In genomic region chr15:35477853-35478252, GRCh38 we compare ENCODE assay signal across 28 cellular contexts.
DNase-seq lines count a peak whose midpoint lies in the region; ATAC-seq, FAIRE-seq and TF ChIP-seq lines count a peak whose summit lies in the region.
"Had no signal": no experiment of that assay in that cellular context is flagged by ENCODE, and none has a peak within 500 bp of the region (broad histone marks: within the 10 kb centered on the region; RNA-seq: fewer than 3 reads in every experiment).

No MANE protein-coding gene starts in this region.

- peak; percentile 52 for ATAC-seq in SK-N-SH treated with all-trans-retinoic acid at 6 μM for 48 hours
- ATAC-seq: A549, GM12878, PC-3, Right ventricle myocardium inferior had no signal

- no peaks in the 10 kb centered on the region for H4K20me1 ChIP-seq in endothelial cell of umbilical vein (replicated peaks; ENCODE audit: control insufficient read depth, extremely low read depth, insufficient read depth, low read length)

- no peaks in the 10 kb centered on the region for H3K36me3 ChIP-seq in endothelial cell of umbilical vein (ENCODE audit: control insufficient read depth in 2 of 2, extremely low read depth in 1 of 2, insufficient read depth in 2 of 2, low read length in 2 of 2)
- H3K36me3 ChIP-seq: SJSA1 had no signal

- H3K4me3 Mint-ChIP-seq in type B pancreatic cell = peak overlapping the region; percentile 61
- no peak overlapping the region for H3K4me3 Mint-ChIP-seq in glutamatergic neuron (ENCODE audit: unreplicated experiment)
- H3K4me3 Mint-ChIP-seq: CD4-positive, alpha-beta memory T cell; IgD-negative memory B cell had no signal

- no peaks in the 10 kb centered on the region for H3K9me1 ChIP-seq in endothelial cell of umbilical vein (replicated peaks; ENCODE audit: control insufficient read depth, extremely low read depth, insufficient read depth, low read length)

- no peak for TF ChIP-seq POLR2A in endothelial cell of umbilical vein (IDR thresholded peaks at IDR 0.05; ENCODE audit: low read depth, low read length)

- H3K27me3 Mint-ChIP-seq in type B pancreatic cell = no peaks in the 10 kb centered on the region
- peaks cover 1% of the 10 kb centered on the region for H3K27me3 Mint-ChIP-seq in glutamatergic neuron (ENCODE audit: unreplicated experiment)
- H3K27me3 Mint-ChIP-seq: CD4-positive, alpha-beta memory T cell; IgD-negative memory B cell had no signal

- H3K9me3 Mint-ChIP-seq in type B pancreatic cell = peaks cover 4% of the 10 kb centered on the region
- no peaks in the 10 kb centered on the region for H3K9me3 Mint-ChIP-seq in glutamatergic neuron (ENCODE audit: unreplicated experiment)
- H3K9me3 Mint-ChIP-seq: CD4-positive, alpha-beta memory T cell; IgD-negative memory B cell had no signal

- H3K36me3 Mint-ChIP-seq in type B pancreatic cell = peaks cover 5% of the 10 kb centered on the region
- no peaks in the 10 kb centered on the region for H3K36me3 Mint-ChIP-seq in glutamatergic neuron (ENCODE audit: unreplicated experiment)
- H3K36me3 Mint-ChIP-seq: CD4-positive, alpha-beta memory T cell had no signal

- BruUV-seq in endothelial cell of umbilical vein (replicated peaks; lab: Mats Ljungman, UMichigan) = no TSS peak

- dilution Hi-C loops in endothelial cell of umbilical vein (cut with MboI; ENCODE audit: extremely low pct_ligation_motif_present, low sequenced_read_pairs) = no loop called here

- POLR2A ChIA-PET in endothelial cell of umbilical vein (lab: Charles Lee) = interaction anchor here (0.6 kb wide), 1 partner anchor 33 kb away, joined by 3 read pairs; no protein-coding TSS in a partner anchor

- no peaks in the 10 kb centered on the region for H3K79me2 ChIP-seq in endothelial cell of umbilical vein (ENCODE audit: control insufficient read depth, insufficient read depth, low read length)

- H3K4me3 ChIP-seq in endothelial cell of umbilical vein (replicated peaks in 1 of 3; ENCODE audit: insufficient read depth in 1 of 3, low read depth in 1 of 3, low read length in 3 of 3) = no peak overlapping the region
- H3K4me3 ChIP-seq: A549, GM12878, GM23248, SJSA1 had no signal

- FAIRE-seq in endothelial cell of umbilical vein (lab: Jason Lieb, UNC) = no peak
- FAIRE-seq: A549, GM12878, GM19239 had no signal

- TF ChIP-seq CTCF in endothelial cell of umbilical vein (IDR thresholded peaks at IDR 0.05; ENCODE audit: extremely low read depth in 1 of 2, insufficient read depth in 1 of 2, low read depth in 1 of 2, low read length in 2 of 2) (no peak), type B pancreatic cell (conservative IDR thresholded peaks at IDR 0.05) (no peak), glutamatergic neuron (IDR thresholded peaks at IDR 0.05; ENCODE audit: partially characterized antibody, unreplicated experiment) (no peak)

- H3K4me1 Mint-ChIP-seq in type B pancreatic cell (ENCODE audit: unreplicated experiment) (peaks cover 32% of the 10 kb centered on the region), glutamatergic neuron (ENCODE audit: low read depth, unreplicated experiment) (peaks cover 7% of the 10 kb centered on the region)

- no peak overlapping the region for H2AFZ ChIP-seq in endothelial cell of umbilical vein (ENCODE audit: low read depth, low read length)
- H2AFZ ChIP-seq: GM23248 had no signal

- H3K27me3 ChIP-seq in endothelial cell of umbilical vein (ENCODE audit: control insufficient read depth in 2 of 2, insufficient read depth in 2 of 2, low read length in 2 of 2) = no peaks in the 10 kb centered on the region
- H3K27me3 ChIP-seq: SJSA1 had no signal

- H3K4me1 ChIP-seq in endothelial cell of umbilical vein (ENCODE audit: control insufficient read depth, extremely low read depth, insufficient read depth, low read length) = peaks cover 14% of the 10 kb centered on the region

- H3K27ac ChIP-seq in endothelial cell of umbilical vein (ENCODE audit: insufficient read depth, low read depth, low read length) = no peak overlapping the region
- H3K27ac ChIP-seq: A549, GM23248, HL-60, SJSA1 had no signal

- intact Hi-C loops in endothelial cell of umbilical vein (cut with micrococcal nuclease) = no loop called here
- intact Hi-C loops in posterior vena cava (cut with DNase I) = loop anchor here in 1 of 2 donors (5.0 kb wide), 1 partner anchor 176 kb away; no protein-coding TSS in a partner anchor

- H3K9ac ChIP-seq in endothelial cell of umbilical vein (replicated peaks; ENCODE audit: extremely low read depth, insufficient read depth, low read length) = no peak overlapping the region
- H3K9ac ChIP-seq: GM23248 had no signal

- no peak overlapping the region for H3K27ac Mint-ChIP-seq in type B pancreatic cell
- no peak overlapping the region for H3K27ac Mint-ChIP-seq in glutamatergic neuron (ENCODE audit: unreplicated experiment)
- H3K27ac Mint-ChIP-seq: CD4-positive, alpha-beta memory T cell; IgD-negative memory B cell had no signal

- no peaks in the 10 kb centered on the region for H3K9me3 ChIP-seq in endothelial cell of umbilical vein (replicated peaks; ENCODE audit: control insufficient read depth, insufficient read depth, low read length)
- H3K9me3 ChIP-seq: A549, Caco-2, SJSA1 had no signal

- CTCF ChIA-PET in endothelial cell of umbilical vein (lab: Charles Lee) = interaction anchor here (1.3 to 1.8 kb wide), 2 partner anchors 28 to 33 kb away, joined by 4 to 10 read pairs; no protein-coding TSS in a partner anchor

- peak overlapping the region; percentile 58 for H3K4me2 ChIP-seq in endothelial cell of umbilical vein (ENCODE audit: insufficient read depth, low read length)
- H3K4me2 ChIP-seq: A549 had no signal

- DNase-seq in OCI-M1 (lab: John Stamatoyannopoulos, UW) = peak; percentile 34
- peak; percentile 49 for DNase-seq in endothelial cell of umbilical vein (ENCODE audit: low read depth, low spot score)
- DNase-seq in type B pancreatic cell (ENCODE audit: extremely low spot score, unreplicated experiment) = no peak
- DNase-seq in posterior vena cava (ENCODE audit: low spot score) = no peak
- DNase-seq in SHP77 (lab: John Stamatoyannopoulos, UW) = no peak
- no peak for DNase-seq in glutamatergic neuron
- DNase-seq: C1 segment of cervical spinal cord; Caco-2; CD4-positive, alpha-beta memory T cell; GM23248; H7; NCI-H1048; NCI-H1436; NCI-H187; NCI-H2081 treated with DMSO at 0.1 percent for 48 hours; NCI-H2171 treated with DMSO at 0.1 percent for 48 hours; NCI-H524; NCI-H774; PC-3; SW 1271 had no signal

TF ChIP-seq in SK-N-SH treated with all-trans-retinoic acid at 6 μM for 48 hours, 23 proteins besides CTCF, POLR2A, EP300 and RAD21:
- TF ChIP-seq ZFP30 (CRISPR knock-in tag; IDR thresholded peaks at IDR 0.05) (no peak), TCF4 (CRISPR knock-in tag; IDR thresholded peaks at IDR 0.05; ENCODE audit: borderline replicate concordance) (peak; percentile 89)

TF ChIP-seq in endothelial cell of umbilical vein, 7 proteins besides CTCF, POLR2A, EP300 and RAD21:
- TF ChIP-seq JUN (IDR thresholded peaks at IDR 0.05; ENCODE audit: borderline replicate concordance, insufficient read depth, insufficient read length, low read depth) (no peak), GATA2 (IDR thresholded peaks at IDR 0.05; ENCODE audit: insufficient read depth, insufficient read length, low read depth, low read length) (peak; percentile 48), FOS (IDR thresholded peaks at IDR 0.05; ENCODE audit: borderline replicate concordance, insufficient read depth, low read length) (peak; percentile 12)
TF ChIP-seq in endothelial cell of umbilical vein: peak in this region for 2.

Comparison
In these comparisons a context has a peak if more than half of its experiments do, and no peak if none do; other contexts are left out.
1. DNase-seq: peak in OCI-M1 (single experiment) and endothelial cell of umbilical vein (single experiment); none in type B pancreatic cell (single experiment), posterior vena cava (single experiment), SHP77 (0 of 2) and glutamatergic neuron (single experiment).